31 cellular contexts compared by ENCODE assay signal in genomic region chr2:148998162-148998830, GRCh38. TPM values are rescaled to one million over a fixed set of nuclear protein-coding genes. Genes with fewer than 3 reads are reported as not detected.
DNase-seq lines count a peak whose midpoint lies in the region; ATAC-seq and TF ChIP-seq lines count a peak whose summit lies in the region.
"Had no signal": no experiment of that assay in that cellular context is flagged by ENCODE, and none has a peak within 500 bp of the region (broad histone marks: within the 10 kb centered on the region; RNA-seq: fewer than 3 reads in every experiment).

No MANE protein-coding gene starts in this region.

- H3K27ac Mint-ChIP-seq in T-helper 17 cell (peak overlapping the region; percentile 57), glutamatergic neuron (ENCODE audit: unreplicated experiment) (peak overlapping the region; percentile 95)
- H3K27ac Mint-ChIP-seq: activated CD4-positive, alpha-beta T cell treated with anti-CD3 and anti-CD28 coated beads for 36 hours; activated naive CD4-positive, alpha-beta T cell treated with anti-CD3 and anti-CD28 coated beads, Interleukin-2, amount 50 U/mL, for 24 hours; T-helper 2 cell treated with Interferon-gamma antibody and Interleukin-4, amounts not matched to agents 5 μg/mL and 100 μg/mL, for 36 hours; type B pancreatic cell had no signal

- peak overlapping the region; percentile 53 for H3K27ac ChIP-seq in temporal lobe (ENCODE audit: low read depth, low read length)
- H3K27ac ChIP-seq: C4-2B, GM23248, PC-9 had no signal

- no peak for TF ChIP-seq CTCF in glutamatergic neuron (IDR thresholded peaks at IDR 0.05; ENCODE audit: partially characterized antibody, unreplicated experiment)

- H3K36me3 Mint-ChIP-seq in T-helper 17 cell (ENCODE audit: low read depth), result peaks cover 19% of the 10 kb centered on the region
- peaks cover 33% of the 10 kb centered on the region for H3K36me3 Mint-ChIP-seq in glutamatergic neuron (ENCODE audit: unreplicated experiment)

- H3K4me1 Mint-ChIP-seq in T-helper 17 cell (peaks cover 14% of the 10 kb centered on the region), glutamatergic neuron (ENCODE audit: low read depth, unreplicated experiment) (peaks cover 42% of the 10 kb centered on the region)
- H3K4me1 Mint-ChIP-seq: activated naive CD4-positive, alpha-beta T cell treated with anti-CD3 and anti-CD28 coated beads, Interleukin-2, amount 50 U/mL, for 24 hours had no signal

- H3K4me3 Mint-ChIP-seq in T-helper 17 cell, result no peak overlapping the region
- peak overlapping the region; percentile 67 for H3K4me3 Mint-ChIP-seq in glutamatergic neuron (ENCODE audit: unreplicated experiment)
- H3K4me3 Mint-ChIP-seq: activated CD4-positive, alpha-beta T cell treated with anti-CD3 and anti-CD28 coated beads for 36 hours; activated naive CD4-positive, alpha-beta T cell treated with anti-CD3 and anti-CD28 coated beads, Interleukin-2, amount 50 U/mL, for 24 hours; IgD-negative memory B cell; T-helper 2 cell treated with Interferon-gamma antibody and Interleukin-4, amounts not matched to agents 5 μg/mL and 100 μg/mL, for 36 hours; type B pancreatic cell had no signal

- ATAC-seq in T-helper 17 cell, result no peak
- ATAC-seq in HG03342 (IDR thresholded peaks at IDR 0.05; ENCODE audit: unreplicated experiment), result no peak
- no peak for ATAC-seq in GM18858 (IDR thresholded peaks at IDR 0.05; ENCODE audit: unreplicated experiment)
- ATAC-seq: activated CD4-positive, alpha-beta T cell treated with anti-CD3 and anti-CD28 coated beads for 36 hours; left lobe of liver; sciatic nerve had no signal

- peak; percentile 32 to 35 for DNase-seq in SHP77 (lab: John Stamatoyannopoulos, UW)
- no peak for DNase-seq in SHP77 treated with DMSO at 0.1 percent for 48 hours (lab: John Stamatoyannopoulos, UW)
- DNase-seq in T-helper 17 cell, result no peak
- DNase-seq in glutamatergic neuron, result peak; percentile 53
- DNase-seq in iPS-NIHi11 (ENCODE audit: low spot score), result no peak
- DNase-seq: activated CD4-positive, alpha-beta T cell treated with anti-CD3 and anti-CD28 coated beads for 36 hours; colonic mucosa; COR-L47; DMS79 treated with DMSO at 0.1 percent for 48 hours; effector memory CD4-positive, alpha-beta T cell; erythroblast; GF-D8; GM23248; mesenchymal stem cell; MV-4-11; NCI-H524 treated with DMSO at 0.1 percent for 48 hours; PC-9; stimulated activated CD4-positive, alpha-beta T cell treated with anti-CD3 and anti-CD28 coated beads, Interleukin-12 subunit alpha, Interleukin-12 subunit beta, amount 100 ng/mL, for 4 hours; stimulated activated CD4-positive, alpha-beta T cell treated with anti-CD3 and anti-CD28 coated beads, Interleukin-4, amount 100 ng/mL, for 1 hour had no signal

- no peaks in the 10 kb centered on the region for H3K27me3 Mint-ChIP-seq in T-helper 17 cell
- peaks cover 29% of the 10 kb centered on the region for H3K27me3 Mint-ChIP-seq in glutamatergic neuron (ENCODE audit: unreplicated experiment)
- H3K27me3 Mint-ChIP-seq: activated CD4-positive, alpha-beta T cell treated with anti-CD3 and anti-CD28 coated beads for 36 hours; activated naive CD4-positive, alpha-beta T cell treated with anti-CD3 and anti-CD28 coated beads, Interleukin-2, amount 50 U/mL, for 24 hours; IgD-negative memory B cell; type B pancreatic cell had no signal

- no peaks in the 10 kb centered on the region for H3K9me3 ChIP-seq in T-helper 17 cell (ENCODE audit: control insufficient read depth, low read length, poor library complexity, severe bottlenecking)
- H3K9me3 ChIP-seq: colonic mucosa had no signal

- peaks cover 39% of the 10 kb centered on the region for H3K9me3 Mint-ChIP-seq in glutamatergic neuron (ENCODE audit: unreplicated experiment)
- H3K9me3 Mint-ChIP-seq: activated naive CD4-positive, alpha-beta T cell treated with anti-CD3 and anti-CD28 coated beads, Interleukin-2, amount 50 U/mL, for 24 hours; IgD-negative memory B cell; T-helper 2 cell treated with Interferon-gamma antibody and Interleukin-4, amounts not matched to agents 5 μg/mL and 100 μg/mL, for 36 hours; type B pancreatic cell had no signal

RNA-seq across cellular contexts. Expression of gene LYPD6B, which starts 40.2 kb away (rescaled TPM):
- total RNA-seq in T-helper 17 cell (1 to 10 TPM in 1 of 2 donors, not detected in 1; 1.4 TPM), glutamatergic neuron (ENCODE audit: unreplicated experiment) (0.69 TPM), temporal lobe (3.4 TPM)
- total RNA-seq: activated CD4-positive, alpha-beta T cell treated with anti-CD3 and anti-CD28 coated beads for 36 hours; left lobe of liver; posterior vena cava; sciatic nerve; subcutaneous adipose tissue had no signal

Comparison
In these comparisons a context has a peak if more than half of its experiments do, and no peak if none do; other contexts are left out.
1. DNase-seq: peak in SHP77 (2 of 2) and glutamatergic neuron (single experiment); none in SHP77 treated with DMSO at 0.1 percent for 48 hours (single experiment), T-helper 17 cell (0 of 3) and iPS-NIHi11 (single experiment).